8 cellular contexts compared by ENCODE assay signal in the genomic region with DNA sequence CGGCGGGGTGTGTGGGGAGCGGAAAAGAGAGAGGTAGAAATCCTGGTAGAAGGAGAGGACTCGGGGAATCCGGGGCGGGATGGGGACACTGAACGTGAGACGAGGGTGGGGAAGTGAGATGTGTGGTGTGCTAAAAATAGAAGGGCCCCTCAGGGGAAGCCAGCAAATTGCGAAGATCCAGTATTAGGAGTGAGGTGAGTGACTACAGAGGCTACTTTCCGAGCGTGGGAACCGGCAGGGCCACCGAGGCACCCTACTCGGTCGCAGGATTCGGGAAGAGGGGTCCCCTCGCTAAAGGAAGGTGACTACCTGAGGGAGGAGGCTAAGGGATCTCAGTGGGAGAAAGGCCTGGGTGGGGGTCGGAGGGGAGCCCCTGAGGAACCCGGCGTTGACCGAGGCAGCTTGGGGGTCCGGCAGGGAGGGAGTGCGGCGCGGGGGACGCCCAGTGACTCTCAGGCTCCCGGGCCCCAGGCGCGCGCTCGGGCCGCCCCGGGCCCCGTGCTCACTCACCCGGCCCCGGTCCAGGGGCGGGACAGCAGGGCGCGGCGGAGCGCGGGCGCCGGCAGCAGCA. TPM values are rescaled to one million over a fixed set of nuclear protein-coding genes. Genes with fewer than 3 reads are reported as not detected.
A peak's percentile ranks its signal among the peaks of the same experiment; 100 is the strongest.
DNase-seq lines count a peak whose midpoint lies in the region; ATAC-seq and TF ChIP-seq lines count a peak whose summit lies in the region.

No MANE protein-coding gene starts in this region.

- H3K4me1 ChIP-seq in gastrocnemius medialis, result peaks cover 25 to 29% of the 10 kb centered on the region in 2 donors

- peak overlapping the region; percentile 89 to 98 (median 94) for H3K27ac ChIP-seq in gastrocnemius medialis

- intact Hi-C loops in activated B cell treated with CpG ODN at 0.5 μM for 24 hours (cut with micrococcal nuclease) (loop anchor here (1.0 to 10.0 kb wide), 7 partner anchors 18 to 413 kb away; partner anchors contain the start of genes AKR7A2, EMC1, IFFO2 and MRTO4), Right ventricle myocardium superior (cut with DNase I) (no loop called here), gastrocnemius medialis (cut with DNase I; ENCODE audit: low total_unique reads) (loop anchor here (1.0 to 10.0 kb wide), 5 partner anchors 20 to 343 kb away; partner anchors contain the start of gene IFFO2)

- TF ChIP-seq CTCF in activated B cell treated with CpG ODN at 0.5 μM for 24 hours (IDR thresholded peaks at IDR 0.05), result no peak
- no peak for TF ChIP-seq CTCF in gastrocnemius medialis (IDR thresholded peaks at IDR 0.05 in 4 of 5, conservative IDR thresholded peaks at IDR 0.05 in 1 of 5)

- peaks cover 4% of the 10 kb centered on the region for H3K36me3 Mint-ChIP-seq in activated B cell treated with CpG ODN at 0.5 μM for 24 hours (ENCODE audit: low read depth)

- H3K27ac Mint-ChIP-seq in activated B cell treated with CpG ODN at 0.5 μM for 24 hours, result peak overlapping the region; percentile 99

- peak overlapping the region; percentile 67 to 88 (median 80) for H3K4me3 ChIP-seq in gastrocnemius medialis

- H3K9me3 ChIP-seq in gastrocnemius medialis, result no peaks in the 10 kb centered on the region

- DNase-seq in Daoy (ENCODE audit: low read depth) (peak; percentile 41), activated B cell treated with CpG ODN at 0.5 μM for 24 hours (no peak), Right ventricle myocardium superior (no peak), gastrocnemius medialis (peak; percentile 58 to 80), NCI-H526 treated with DMSO at 0.1 percent for 48 hours (lab: John Stamatoyannopoulos, UW) (no peak), kidney glomerular epithelial cell (lab: John Stamatoyannopoulos, UW) (no peak)
- DNase-seq in activated effector memory CD4-positive, alpha-beta T cell treated with Interleukin-2 at 50 U/mL for 16 hours, result no peak

- no peaks in the 10 kb centered on the region for H3K27me3 Mint-ChIP-seq in activated B cell treated with CpG ODN at 0.5 μM for 24 hours

- peaks cover 19% of the 10 kb centered on the region for H3K4me1 Mint-ChIP-seq in activated B cell treated with CpG ODN at 0.5 μM for 24 hours

- ATAC-seq in HG03175 (IDR thresholded peaks at IDR 0.05; ENCODE audit: unreplicated experiment) (peak; percentile 1), activated B cell treated with CpG ODN at 0.5 μM for 24 hours (ENCODE audit: low read depth) (no peak), Right ventricle myocardium superior (ENCODE audit: poor library complexity) (peak; percentile 3), gastrocnemius medialis (peak; percentile 52 to 70)

- TF ChIP-seq POLR2A in gastrocnemius medialis (IDR thresholded peaks at IDR 0.05), result peak; percentile 83 to 88

- H3K27me3 ChIP-seq in gastrocnemius medialis, result no peaks in the 10 kb centered on the region

- H3K9me3 Mint-ChIP-seq in activated B cell treated with CpG ODN at 0.5 μM for 24 hours, result no peaks in the 10 kb centered on the region

- in situ Hi-C loops in gastrocnemius medialis (cut with MboI; ENCODE audit: low sequenced_read_pairs in 4 of 4), result loop anchor here (5.0 to 25.0 kb wide), 4 partner anchors 70 to 335 kb away; no protein-coding TSS in a partner anchor

- CTCF ChIA-PET in activated B cell treated with CpG ODN at 0.5 μM for 24 hours (lab: Charles Lee), result interaction anchor here (1.1 to 9.2 kb wide), 6 partner anchors 11 to 67 kb away, joined by 3 to 216 read pairs (median 10); partner anchors contain the start of gene IFFO2

- POLR2A ChIA-PET in activated B cell treated with CpG ODN at 0.5 μM for 24 hours (lab: Charles Lee), result interaction anchor here (1.0 to 2.0 kb wide), 8 partner anchors 9 to 185 kb away, joined by 3 to 16 read pairs (median 6); partner anchors contain the start of gene IFFO2

- H3K36me3 ChIP-seq in gastrocnemius medialis, result peaks cover 0 to 6% of the 10 kb centered on the region in 2 donors

- H3K4me3 Mint-ChIP-seq in activated B cell treated with CpG ODN at 0.5 μM for 24 hours, result peak overlapping the region; percentile 95

RNA-seq across cellular contexts. Expression of gene ALDH4A1, which starts 0.3 kb away (rescaled TPM):
- 9.5 and 29.3 TPM in 2 replicates for total RNA-seq in Daoy (2014; rRNA removed; shearing (Covaris generic))
- 6.5 and 7.1 TPM in 2 replicates for total RNA-seq in activated B cell treated with CpG ODN at 0.5 μM for 24 hours
- total RNA-seq in Right ventricle myocardium superior, result 29.3 TPM
- total RNA-seq in gastrocnemius medialis, result 10 to 100 TPM; 22.8 to 35.3 (median 31.4) TPM

RNA-seq across cellular contexts. Expression of gene TAS1R2, which starts 42.6 kb away (rescaled TPM):
- not detected in 2 replicates for total RNA-seq in Daoy (2014; rRNA removed; shearing (Covaris generic))
- not detected in 2 replicates for total RNA-seq in activated B cell treated with CpG ODN at 0.5 μM for 24 hours
- not detected for total RNA-seq in Right ventricle myocardium superior
- total RNA-seq in gastrocnemius medialis, result not detected

RNA-seq across cellular contexts. Expression of gene IFFO2, which starts 54.4 kb away (rescaled TPM):
- 33.0 and 34.1 TPM in 2 replicates for total RNA-seq in Daoy (2014; rRNA removed; shearing (Covaris generic))
- total RNA-seq in activated B cell treated with CpG ODN at 0.5 μM for 24 hours (13.0 and 13.6 TPM in 2 replicates), Right ventricle myocardium superior (4.4 TPM), gastrocnemius medialis (10 to 100 TPM in 1 of 4 donors, 1 to 10 TPM in 3; 2.1 to 16.3 (median 5.7) TPM)

Comparison
In these comparisons a context has a peak if more than half of its experiments do, and no peak if none do; other contexts are left out.
1. DNase-seq: peak in Daoy (single experiment) and gastrocnemius medialis (2 of 2); none in activated B cell treated with CpG ODN at 0.5 μM for 24 hours (single experiment), Right ventricle myocardium superior (single experiment), NCI-H526 treated with DMSO at 0.1 percent for 48 hours (single experiment), activated effector memory CD4-positive, alpha-beta T cell treated with Interleukin-2 at 50 U/mL for 16 hours (single experiment) and kidney glomerular epithelial cell (single experiment).